Comparison of ENCODE assay signal across 1 cellular context in genomic region chr11:13667795-13668101, GRCh38.
TF ChIP-seq lines count a peak whose summit lies in the region.

No MANE protein-coding gene starts in this region.

TF ChIP-seq in K562, 482 proteins besides CTCF, POLR2A, EP300 and RAD21 (continued from another document):
- TF ChIP-seq PKNOX1 (IDR thresholded peaks at IDR 0.05) = no peak
- peak; percentile 61; the same call in 1 of the 2 replicates for TF ChIP-seq ZNF76 (CRISPR knock-in tag; IDR thresholded peaks at IDR 0.05; ENCODE audit: borderline replicate concordance)
- TF ChIP-seq HNRNPUL1 (IDR thresholded peaks at IDR 0.05; ENCODE audit: low read length) = no peak
- TF ChIP-seq REST (CRISPR knock-in tag; IDR thresholded peaks at IDR 0.05; ENCODE audit: low read depth) = 0 out of 2 replicates have a peak, but pooled peaks have one; percentile 42
- no peak for TF ChIP-seq THAP12 (CRISPR knock-in tag; IDR thresholded peaks at IDR 0.05)
